12 cellular contexts compared by ENCODE assay signal in the genomic region with DNA sequence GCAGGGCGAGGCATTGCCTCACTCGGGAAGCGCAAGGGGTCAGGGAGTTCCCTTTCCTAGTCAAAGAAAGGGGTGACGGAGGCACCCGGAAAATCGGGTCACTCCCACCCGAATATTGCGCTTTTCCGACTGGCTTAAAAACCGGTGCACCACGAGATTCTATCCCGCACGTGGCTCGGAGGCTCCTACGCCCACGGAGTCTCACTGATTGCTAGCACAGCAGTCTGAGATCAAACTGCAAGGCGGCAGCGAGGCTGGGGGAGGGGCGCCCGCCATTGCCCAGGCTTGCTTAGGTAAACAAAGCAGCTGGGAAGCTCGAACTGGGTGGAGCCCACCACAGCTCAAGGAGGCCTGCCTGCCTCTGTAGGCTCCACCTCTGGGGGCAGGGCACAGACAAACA. TPM values are rescaled to one million over a fixed set of nuclear protein-coding genes. Genes with fewer than 3 reads are reported as not detected.
DNase-seq lines count a peak whose midpoint lies in the region; TF ChIP-seq lines count a peak whose summit lies in the region.
"Not testable (repeated sequence)": the region's sequence is repeated elsewhere in the genome, so short reads cannot be mapped to it uniquely, and the experiment has no call there.
"Had no signal": no experiment of that assay in that cellular context is flagged by ENCODE, and none has a peak within 500 bp of the region (broad histone marks: within the 10 kb centered on the region; RNA-seq: fewer than 3 reads in every experiment).

No MANE protein-coding gene starts in this region.

- H3K9me3 Mint-ChIP-seq in Caco-2 (ENCODE audit: unreplicated experiment); chondrocyte (ENCODE audit: low read depth); osteocyte (ENCODE audit: unreplicated experiment): not testable (repeated sequence)

- H3K9ac ChIP-seq in HUES6 (ENCODE audit: low read length), result peak overlapping the region; percentile 51
- H3K9ac ChIP-seq in iPS-15b (ENCODE audit: low read depth, low read length), result not testable (repeated sequence)

- POLR2A ChIA-PET in Caco-2 (lab: Charles Lee), result not testable (repeated sequence)

- not testable (repeated sequence) for TF ChIP-seq CTCF in Caco-2 (IDR thresholded peaks at IDR 0.05; ENCODE audit: insufficient read depth in 1 of 2, low read depth in 1 of 2, low read length in 1 of 2, severe bottlenecking in 1 of 2, unreplicated experiment in 1 of 2); chondrocyte (IDR thresholded peaks at IDR 0.05); osteocyte (IDR thresholded peaks at IDR 0.05)

- H3K4me1 ChIP-seq in Caco-2; HUES6 (ENCODE audit: control insufficient read depth, insufficient read depth, low read length); SJCRH30; iPS-15b (ENCODE audit: control insufficient read depth, insufficient read depth, low read length): not testable (repeated sequence)

- H3K4me3 Mint-ChIP-seq in Caco-2 (ENCODE audit: unreplicated experiment) (peak overlapping the region; percentile 68), chondrocyte (ENCODE audit: unreplicated experiment) (peak overlapping the region; percentile 44), osteocyte (ENCODE audit: unreplicated experiment) (peak overlapping the region; percentile 59)

- not testable (repeated sequence) for H3K27me3 ChIP-seq in Caco-2 (replicated peaks; ENCODE audit: control insufficient read depth, insufficient read depth, low read length); H7 (ENCODE audit: control insufficient read depth, insufficient read depth, low read length); HUES6 (ENCODE audit: control insufficient read depth, insufficient read depth, low read length); SJCRH30; iPS-15b (ENCODE audit: control insufficient read depth, insufficient read depth, low read length)

- not testable (repeated sequence) for DNase-seq in Caco-2; H7; SJCRH30; chondrocyte (ENCODE audit: low spot score); osteocyte (ENCODE audit: extremely low spot score, unreplicated experiment)
- peak; percentile 13 for DNase-seq in NCI-H748 (lab: John Stamatoyannopoulos, UW; ENCODE audit: unreplicated experiment)

- H3K4me3 ChIP-seq in Caco-2 (ENCODE audit: low read depth, low read length), result peak overlapping the region; percentile 16
- peak overlapping the region; percentile 25 for H3K4me3 ChIP-seq in H7 (ENCODE audit: insufficient read depth, low read depth, low read length)
- peak overlapping the region; percentile 45 for H3K4me3 ChIP-seq in HUES6 (ENCODE audit: low read depth, low read length)
- peak overlapping the region; percentile 39 for H3K4me3 ChIP-seq in SJCRH30
- peak overlapping the region; percentile 39 for H3K4me3 ChIP-seq in iPS-15b (ENCODE audit: low read depth, low read length)

- H3K27ac ChIP-seq in HUES6 (ENCODE audit: low read depth, low read length); SJCRH30: not testable (repeated sequence)

- not testable (repeated sequence) for H3K27me3 Mint-ChIP-seq in Caco-2 (ENCODE audit: insufficient read depth, unreplicated experiment)
- H3K27me3 Mint-ChIP-seq in chondrocyte (ENCODE audit: low read depth) (peaks cover 14% of the 10 kb centered on the region), osteocyte (ENCODE audit: unreplicated experiment) (peaks cover 12% of the 10 kb centered on the region)

- intact Hi-C loops in Caco-2 (cut with micrococcal nuclease; ENCODE audit: unreplicated experiment), result not testable (repeated sequence)

- not testable (repeated sequence) for BruUV-seq in Caco-2 (replicated peaks; lab: Mats Ljungman, UMichigan)

- H3K36me3 Mint-ChIP-seq in Caco-2 (ENCODE audit: insufficient read depth, unreplicated experiment); chondrocyte (ENCODE audit: low read depth); osteocyte (ENCODE audit: unreplicated experiment): not testable (repeated sequence)

- H3K9me3 ChIP-seq in Caco-2; HUES6 (ENCODE audit: control insufficient read depth, insufficient read depth, low read depth, low read length); SJCRH30 (replicated peaks); iPS-15b (ENCODE audit: control insufficient read depth, insufficient read depth, low read length): not testable (repeated sequence)

- CTCF ChIA-PET in Caco-2 (lab: Charles Lee), result not testable (repeated sequence)

- H3K4me1 Mint-ChIP-seq in Caco-2 (ENCODE audit: low read depth, unreplicated experiment); chondrocyte (ENCODE audit: low read depth); osteocyte (ENCODE audit: unreplicated experiment): not testable (repeated sequence)

- not testable (repeated sequence) for H3K27ac Mint-ChIP-seq in Caco-2 (ENCODE audit: unreplicated experiment); chondrocyte (ENCODE audit: unreplicated experiment); osteocyte (ENCODE audit: unreplicated experiment)

- not testable (repeated sequence) for H3K36me3 ChIP-seq in Caco-2 (ENCODE audit: control insufficient read depth, insufficient read depth, low read length); H7 (replicated peaks; ENCODE audit: control insufficient read depth, insufficient read depth, low read length); HUES6 (ENCODE audit: control insufficient read depth, insufficient read depth, low read length); SJCRH30; iPS-15b (ENCODE audit: control insufficient read depth, insufficient read depth, low read length)

RNA-seq across cellular contexts. Expression of gene C6orf58, which starts 16.5 kb away (rescaled TPM):
- total RNA-seq in Caco-2 (2022), result not detected in 2 replicates
- total RNA-seq in H7 (2014; rRNA removed; shearing (Covaris generic)), result not detected in 2 replicates
- not detected in 2 replicates for total RNA-seq in SJCRH30 (2014; rRNA removed; shearing (Covaris generic))
- total RNA-seq in chondrocyte, result not detected in 3 replicates
- 0.73 TPM in 1 of 2 replicates, not detected in the other for total RNA-seq in osteocyte
- total RNA-seq: B cell; CD8-positive, alpha-beta T cell; GM23248; HT-29 had no signal
